ENCODE assay signal across 11 cellular contexts in the genomic region with DNA sequence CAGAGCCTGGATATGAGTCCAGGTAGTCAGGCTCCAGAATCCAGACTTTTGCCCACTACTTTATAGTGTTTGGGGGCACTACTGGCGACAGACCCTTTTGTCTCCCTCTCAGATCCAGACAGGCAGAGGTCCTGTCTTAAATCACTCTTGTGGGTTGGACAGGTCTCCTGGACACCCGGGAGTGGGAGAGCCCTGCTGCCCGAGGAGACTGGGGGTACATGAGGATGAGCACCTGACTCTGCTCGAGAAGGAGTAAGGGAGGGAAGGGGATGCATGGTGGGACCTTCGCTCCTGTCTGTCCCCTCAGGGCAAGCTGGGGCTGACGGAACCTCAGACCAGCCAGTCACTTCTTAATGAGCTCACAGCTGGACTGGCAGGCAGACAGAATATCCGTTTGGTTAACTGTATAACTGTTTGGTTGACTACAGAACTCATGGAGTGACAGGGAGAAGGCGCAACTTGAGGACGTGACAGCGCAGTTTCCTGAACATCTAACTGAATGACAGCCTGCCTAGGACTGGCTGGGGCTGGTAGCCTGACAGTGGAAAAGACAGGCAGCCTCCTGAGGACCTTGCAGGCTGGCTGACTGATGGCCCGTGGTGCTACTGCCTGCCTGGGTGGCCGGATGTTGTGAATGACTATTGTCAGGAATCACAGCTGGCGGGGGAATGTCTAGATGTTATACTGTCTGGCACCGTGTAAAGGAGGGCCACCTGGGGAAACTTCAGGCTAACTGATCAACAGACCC. TPM values are rescaled to one million over a fixed set of nuclear protein-coding genes. Genes with fewer than 3 reads are reported as not detected.
A peak's percentile ranks its signal among the peaks of the same experiment; 100 is the strongest.
DNase-seq lines count a peak whose midpoint lies in the region; ATAC-seq and TF ChIP-seq lines count a peak whose summit lies in the region.
"Had no signal": no experiment of that assay in that cellular context is flagged by ENCODE, and none has a peak within 500 bp of the region (broad histone marks: within the 10 kb centered on the region; RNA-seq: fewer than 3 reads in every experiment).

No MANE protein-coding gene starts in this region.

- CTCF ChIA-PET in CD8-positive, alpha-beta memory T cell (lab: Charles Lee): interaction anchor here (1.6 kb wide), 1 partner anchor 12 kb away, joined by 4 read pairs; no protein-coding TSS in a partner anchor

- no peak overlapping the region for H3K4me3 ChIP-seq in CD8-positive, alpha-beta memory T cell (ENCODE audit: low read length)
- H3K4me3 ChIP-seq in Peyer's patch: no peak overlapping the region

- H3K9me3 Mint-ChIP-seq in CD8-positive, alpha-beta memory T cell: no peaks in the 10 kb centered on the region
- H3K9me3 Mint-ChIP-seq in HFFc6: no peaks in the 10 kb centered on the region
- H3K9me3 Mint-ChIP-seq in activated naive CD8-positive, alpha-beta T cell treated with anti-CD3 and anti-CD28 coated beads, Interleukin-2, amount 50 U/mL, for 24 hours: no peaks in the 10 kb centered on the region
- peaks cover 16% of the 10 kb centered on the region for H3K9me3 Mint-ChIP-seq in nephron

- no peaks in the 10 kb centered on the region for H3K27me3 ChIP-seq in CD8-positive, alpha-beta memory T cell (ENCODE audit: insufficient read depth, low read length, poor library complexity, severe bottlenecking)
- H3K27me3 ChIP-seq in Peyer's patch: no peaks in the 10 kb centered on the region

- peaks cover 12% of the 10 kb centered on the region for H3K4me1 ChIP-seq in CD8-positive, alpha-beta memory T cell (ENCODE audit: insufficient read depth, low read length)
- H3K4me1 ChIP-seq in Peyer's patch: peaks cover 0 to 15% (median 2%) of the 10 kb centered on the region in 4 donors
- H3K4me1 ChIP-seq: pancreas had no signal

- peaks cover 0 to 4% of the 10 kb centered on the region in 2 donors for H3K27me3 Mint-ChIP-seq in CD8-positive, alpha-beta memory T cell
- H3K27me3 Mint-ChIP-seq in HFFc6 (ENCODE audit: insufficient read depth) (no peaks in the 10 kb centered on the region; the same call in 1 of the 2 replicates), nephron (ENCODE audit: low read depth) (no peaks in the 10 kb centered on the region)
- no peaks in the 10 kb centered on the region for H3K27me3 Mint-ChIP-seq in activated naive CD8-positive, alpha-beta T cell treated with anti-CD3 and anti-CD28 coated beads, Interleukin-2, amount 50 U/mL, for 24 hours

- TF ChIP-seq CTCF in HFFc6 (IDR thresholded peaks at IDR 0.05) (no peak), nephron (IDR thresholded peaks at IDR 0.05; ENCODE audit: unreplicated experiment in 3 of 3) (no peak), Peyer's patch (IDR thresholded peaks at IDR 0.05) (no peak)

- H3K9me3 ChIP-seq in CD8-positive, alpha-beta memory T cell (ENCODE audit: low read length): no peaks in the 10 kb centered on the region
- no peaks in the 10 kb centered on the region for H3K9me3 ChIP-seq in Peyer's patch
- H3K9me3 ChIP-seq: pancreas had no signal

- H3K27ac Mint-ChIP-seq in CD8-positive, alpha-beta memory T cell: peak overlapping the region; percentile 77 to 98 (median 96)
- H3K27ac Mint-ChIP-seq in HFFc6: peak overlapping the region; percentile 91
- peak overlapping the region; percentile 94 for H3K27ac Mint-ChIP-seq in activated naive CD8-positive, alpha-beta T cell treated with anti-CD3 and anti-CD28 coated beads, Interleukin-2, amount 50 U/mL, for 24 hours
- peak overlapping the region in 2 of 3 experiments; percentile 77 to 83 for H3K27ac Mint-ChIP-seq in nephron

- peak overlapping the region; percentile 39 to 93 (median 88) for H3K4me3 Mint-ChIP-seq in CD8-positive, alpha-beta memory T cell
- H3K4me3 Mint-ChIP-seq in HFFc6 (no peak overlapping the region; the same call in 1 of the 2 replicates), nephron (peak overlapping the region; percentile 86 to 93 (median 91))
- H3K4me3 Mint-ChIP-seq in activated naive CD8-positive, alpha-beta T cell treated with anti-CD3 and anti-CD28 coated beads, Interleukin-2, amount 50 U/mL, for 24 hours: peak overlapping the region; percentile 89

- no peak for TF ChIP-seq POLR2A in Peyer's patch (IDR thresholded peaks at IDR 0.05)

- H3K36me3 Mint-ChIP-seq in CD8-positive, alpha-beta memory T cell: peaks cover 0 to 33% (median 6%) of the 10 kb centered on the region in 3 donors
- H3K36me3 Mint-ChIP-seq in HFFc6 (ENCODE audit: low read depth): peaks cover 5% of the 10 kb centered on the region; the same call in 1 of the 2 replicates
- peaks cover 30% of the 10 kb centered on the region for H3K36me3 Mint-ChIP-seq in activated naive CD8-positive, alpha-beta T cell treated with anti-CD3 and anti-CD28 coated beads, Interleukin-2, amount 50 U/mL, for 24 hours (ENCODE audit: low read depth)
- H3K36me3 Mint-ChIP-seq in nephron (ENCODE audit: low read depth): peaks cover 6% of the 10 kb centered on the region

- no peaks in the 10 kb centered on the region for H3K36me3 ChIP-seq in CD8-positive, alpha-beta memory T cell (ENCODE audit: insufficient read depth, low read length)
- H3K36me3 ChIP-seq in Peyer's patch: no peaks in the 10 kb centered on the region
- H3K36me3 ChIP-seq: pancreas had no signal

- DNase-seq in CD8-positive, alpha-beta memory T cell: no peak
- DNase-seq in HFFc6: no peak
- DNase-seq in activated naive CD8-positive, alpha-beta T cell treated with anti-CD3 and anti-CD28 coated beads, Interleukin-2, amount 50 U/mL, for 24 hours: no peak
- DNase-seq in Peyer's patch: no peak
- DNase-seq in T-helper 9 cell: no peak
- DNase-seq: pancreas had no signal

- ATAC-seq in activated naive CD8-positive, alpha-beta T cell treated with anti-CD3 and anti-CD28 coated beads, Interleukin-2, amount 50 U/mL, for 24 hours: no peak
- ATAC-seq in esophagus mucosa (no peak), GM18519 (IDR thresholded peaks at IDR 0.05; ENCODE audit: low FRiP score, unreplicated experiment) (no peak)

- POLR2A ChIA-PET in CD8-positive, alpha-beta memory T cell (lab: Charles Lee): interaction anchor here (1.2 to 3.5 kb wide), 2 partner anchors 11 to 42 kb away, joined by 5 to 16 read pairs; partner anchors contain the start of gene WAS

- H3K4me1 Mint-ChIP-seq in CD8-positive, alpha-beta memory T cell: peaks cover 24 to 34% (median 31%) of the 10 kb centered on the region in 3 donors
- H3K4me1 Mint-ChIP-seq in HFFc6 (ENCODE audit: low read depth) (peaks cover 26% of the 10 kb centered on the region), nephron (peaks cover 9% of the 10 kb centered on the region)
- H3K4me1 Mint-ChIP-seq in activated naive CD8-positive, alpha-beta T cell treated with anti-CD3 and anti-CD28 coated beads, Interleukin-2, amount 50 U/mL, for 24 hours: peaks cover 23% of the 10 kb centered on the region

- no peak overlapping the region for H3K27ac ChIP-seq in CD8-positive, alpha-beta memory T cell (ENCODE audit: low read depth, low read length)
- peak overlapping the region in 2 of 4 donors; percentile 93 to 94 for H3K27ac ChIP-seq in Peyer's patch

RNA-seq across cellular contexts. Expression of gene SUV39H1, which starts 1.6 kb away (rescaled TPM):
- 10 to 100 TPM; 32.1 to 33.2 TPM for total RNA-seq in CD8-positive, alpha-beta memory T cell
- 17.2 TPM for polyA plus RNA-seq in CD8-positive, alpha-beta memory T cell
- 10 to 100 TPM in 4 of 6 experiments, 1 to 10 TPM in 2; 6.9 to 12.0 (median 11.4) TPM for total RNA-seq in HFFc6 (2021; fragmentation: NEBNext Ultra II Directional; extraction: Animal tissue kit (Norgen Biotek cat#: 25700))
- total RNA-seq in esophagus mucosa (6.4 TPM), Peyer's patch (1 to 10 TPM; 2.5 to 7.4 (median 4.2) TPM)

RNA-seq across cellular contexts. Expression of gene WAS, which starts 11.4 kb away (rescaled TPM):
- total RNA-seq in CD8-positive, alpha-beta memory T cell: 10 to 100 TPM; 81.9 to 84.0 TPM
- polyA plus RNA-seq in CD8-positive, alpha-beta memory T cell: 33.5 TPM
- under 1 TPM in 1 of 6 experiments, not detected in 5; 0.69 TPM for total RNA-seq in HFFc6 (2021; fragmentation: NEBNext Ultra II Directional; extraction: Animal tissue kit (Norgen Biotek cat#: 25700))
- 1.2 TPM for total RNA-seq in esophagus mucosa
- 10 to 100 TPM in 1 of 4 donors, 1 to 10 TPM in 3; 3.5 to 45.4 (median 7.6) TPM for total RNA-seq in Peyer's patch
- total RNA-seq: dermis microvascular lymphatic vessel endothelial cell, G401 had no signal
